Comparison of ENCODE assay signal across 16 cellular contexts in the genomic region with DNA sequence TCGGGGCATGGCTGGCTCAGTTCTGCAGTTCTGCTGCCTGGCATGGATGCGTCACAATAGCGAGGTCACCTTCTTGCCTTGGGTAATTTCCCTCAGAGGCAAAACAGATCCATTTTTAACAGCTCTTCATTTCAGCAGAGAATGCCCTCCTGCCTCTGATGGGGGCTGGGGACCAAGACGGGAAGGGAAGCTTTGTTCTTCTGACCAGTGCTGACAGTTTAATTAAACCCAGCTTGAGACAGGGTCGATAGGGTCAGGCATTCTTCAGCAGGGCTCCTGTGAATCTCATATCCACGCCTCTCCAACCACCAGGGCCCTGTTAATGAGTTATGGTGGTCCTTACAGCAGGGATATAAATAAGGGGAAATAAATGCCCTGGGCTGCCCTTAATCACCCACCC. TPM values are rescaled to one million over a fixed set of nuclear protein-coding genes. Genes with fewer than 3 reads are reported as not detected.
A peak's percentile ranks its signal among the peaks of the same experiment; 100 is the strongest.
DNase-seq lines count a peak whose midpoint lies in the region; ATAC-seq, FAIRE-seq and TF ChIP-seq lines count a peak whose summit lies in the region.
"Had no signal": no experiment of that assay in that cellular context is flagged by ENCODE, and none has a peak within 500 bp of the region (broad histone marks: within the 10 kb centered on the region; RNA-seq: fewer than 3 reads in every experiment).

No MANE protein-coding gene starts in this region.

- no peaks in the 10 kb centered on the region for H3K27me3 ChIP-seq in parathyroid adenoma (ENCODE audit: control insufficient read depth, insufficient read depth, low read length)

- no peaks in the 10 kb centered on the region for H3K36me3 Mint-ChIP-seq in immature natural killer cell

- no peak overlapping the region for H3K27ac ChIP-seq in parathyroid adenoma

- ATAC-seq in GM19463 (IDR thresholded peaks at IDR 0.05; ENCODE audit: unreplicated experiment): no peak

- H3K4me2 ChIP-seq in parathyroid adenoma (ENCODE audit: low read length): no peak overlapping the region

- no peaks in the 10 kb centered on the region for H3K9me3 Mint-ChIP-seq in immature natural killer cell

- no peak for TF ChIP-seq CTCF in parathyroid adenoma (IDR thresholded peaks at IDR 0.05)

- no peaks in the 10 kb centered on the region for H3K4me1 Mint-ChIP-seq in immature natural killer cell

- no peak for DNase-seq in GM12892 (ENCODE audit: insufficient read length)
- DNase-seq in NCI-H2227 treated with DMSO at 0.1 percent for 48 hours (lab: John Stamatoyannopoulos, UW): peak; percentile 91
- DNase-seq in left kidney (ENCODE audit: low read depth, low spot score): peak; percentile 95
- DNase-seq in immature natural killer cell: no peak
- no peak for DNase-seq in AML-193 (lab: John Stamatoyannopoulos, UW)
- no peak for DNase-seq in stimulated activated CD4-positive, alpha-beta T cell treated with anti-CD3 and anti-CD28 coated beads, Interleukin-1b, Interleukin-23, amount 100 ng/mL, for 48 hours
- DNase-seq: ACHN, DMS79 treated with DMSO at 0.1 percent for 48 hours, MM.1S, NCI-H1105 treated with DMSO at 0.1 percent for 48 hours, NCI-H187 treated with DMSO at 0.1 percent for 48 hours, NCI-H345, NCI-H526 had no signal

- no peaks in the 10 kb centered on the region for H3K36me3 ChIP-seq in parathyroid adenoma (ENCODE audit: control insufficient read depth, insufficient read depth, low read length)

- H3K79me2 ChIP-seq in parathyroid adenoma: no peaks in the 10 kb centered on the region

- no peak overlapping the region for H3K4me3 Mint-ChIP-seq in immature natural killer cell

- H3K9ac ChIP-seq in parathyroid adenoma: no peak overlapping the region

- peak; percentile 17 for FAIRE-seq in GM12892 (lab: Jason Lieb, UNC)
- FAIRE-seq: H1 had no signal

- peaks cover 20% of the 10 kb centered on the region for H3K4me1 ChIP-seq in parathyroid adenoma

- no peak for TF ChIP-seq POLR2A in GM12892 (IDR thresholded peaks at IDR 0.05; ENCODE audit: low read depth, low read length)

- no peak overlapping the region for H3K27ac Mint-ChIP-seq in immature natural killer cell

- no peaks in the 10 kb centered on the region for H3K9me3 ChIP-seq in parathyroid adenoma (ENCODE audit: control insufficient read depth, low read length)

- H2AFZ ChIP-seq in parathyroid adenoma: peak overlapping the region; percentile 73

- H3K27me3 Mint-ChIP-seq in immature natural killer cell (ENCODE audit: low read depth in 3 of 3): peaks cover 2 to 4% (median 3%) of the 10 kb centered on the region in 3 donors

- H3K4me3 ChIP-seq in parathyroid adenoma (ENCODE audit: low read depth, low read length): no peak overlapping the region

RNA-seq across cellular contexts. Expression of gene SLIT1, which starts 35.6 kb away (rescaled TPM):
- polyA plus RNA-seq in GM12892 (2012; ENCODE audit: missing spikeins): 0.40 TPM
- under 1 TPM in 2 of 3 donors, not detected in 1; 0.07 to 0.36 TPM for polyA plus RNA-seq in immature natural killer cell

Comparison
In these comparisons a context has a peak if more than half of its experiments do, and no peak if none do; other contexts are left out.
1. DNase-seq: peak in NCI-H2227 treated with DMSO at 0.1 percent for 48 hours (single experiment) and left kidney (single experiment); none in GM12892 (single experiment), immature natural killer cell (0 of 3), AML-193 (0 of 2) and stimulated activated CD4-positive, alpha-beta T cell treated with anti-CD3 and anti-CD28 coated beads, Interleukin-1b, Interleukin-23, amount 100 ng/mL, for 48 hours (single experiment).